1 cellular context compared by ENCODE assay signal in the genomic region with DNA sequence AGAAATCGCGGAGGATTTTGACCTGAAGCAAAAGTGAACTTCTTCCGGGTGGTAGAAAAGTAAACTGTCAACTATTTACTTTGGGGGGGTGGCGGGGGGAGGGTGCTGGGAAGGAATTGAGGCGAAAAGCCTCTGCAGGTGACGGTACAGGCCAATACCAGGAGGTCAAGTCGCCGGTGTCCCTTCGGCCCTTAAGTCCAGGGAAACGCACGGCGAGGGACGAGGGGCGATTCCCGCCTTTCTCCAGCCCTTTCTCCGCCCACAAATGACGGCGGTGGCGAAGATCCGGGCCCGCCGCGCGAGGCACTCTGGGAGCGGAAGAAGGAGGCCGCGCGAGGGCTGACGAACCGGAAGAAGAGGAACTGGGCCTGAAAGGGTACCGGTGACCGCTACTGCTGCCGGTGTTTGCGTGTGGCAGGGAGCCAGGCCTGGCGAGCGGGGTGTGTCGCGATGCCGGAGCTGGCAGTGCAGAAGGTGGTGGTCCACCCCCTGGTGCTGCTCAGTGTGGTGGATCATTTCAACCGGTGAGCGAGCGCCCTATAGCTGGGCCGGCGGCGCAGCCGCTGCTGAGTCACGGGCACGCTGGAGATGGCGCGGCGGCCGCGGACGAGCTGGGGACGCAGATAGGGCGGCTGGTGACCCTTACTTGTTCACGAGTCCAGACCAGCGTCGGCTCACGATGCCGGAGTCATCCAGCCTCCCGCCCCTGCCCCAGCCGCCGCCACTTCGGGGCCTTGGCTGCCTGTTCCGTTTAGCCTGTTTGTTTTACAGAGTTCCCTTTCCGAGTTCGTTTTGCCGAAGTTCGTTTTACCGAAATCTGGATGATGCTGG.
TF ChIP-seq lines count a peak whose summit lies in the region.

A gene (plus strand): TSS at position 350 of the 831 bp plus-strand sequence. CDS start 101 bp downstream, at position 451.

TF ChIP-seq in GM12878, 131 proteins besides CTCF, POLR2A, EP300 and RAD21 (continued from another document and continues in another):
- TF ChIP-seq, protein P1, sequence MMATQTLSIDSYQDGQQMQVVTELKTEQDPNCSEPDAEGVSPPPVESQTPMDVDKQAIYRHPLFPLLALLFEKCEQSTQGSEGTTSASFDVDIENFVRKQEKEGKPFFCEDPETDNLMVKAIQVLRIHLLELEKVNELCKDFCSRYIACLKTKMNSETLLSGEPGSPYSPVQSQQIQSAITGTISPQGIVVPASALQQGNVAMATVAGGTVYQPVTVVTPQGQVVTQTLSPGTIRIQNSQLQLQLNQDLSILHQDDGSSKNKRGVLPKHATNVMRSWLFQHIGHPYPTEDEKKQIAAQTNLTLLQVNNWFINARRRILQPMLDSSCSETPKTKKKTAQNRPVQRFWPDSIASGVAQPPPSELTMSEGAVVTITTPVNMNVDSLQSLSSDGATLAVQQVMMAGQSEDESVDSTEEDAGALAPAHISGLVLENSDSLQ (IDR thresholded peaks at IDR 0.05) = peak; percentile 42; the same call in 1 of the 2 replicates
- TF ChIP-seq TAF1 (IDR thresholded peaks at IDR 0.05; ENCODE audit: borderline replicate concordance, low read depth, low read length) = peak; percentile 81; the same call in 1 of the 2 replicates
- no peak for TF ChIP-seq CEBPB (IDR thresholded peaks at IDR 0.05; ENCODE audit: borderline replicate concordance in 1 of 2, low read depth in 2 of 2, low read length in 2 of 2)
- no peak; the same call in 1 of the 2 replicates for TF ChIP-seq MTA3 (IDR thresholded peaks at IDR 0.05; ENCODE audit: borderline replicate concordance, low read length)
- no peak for TF ChIP-seq ESRRA (IDR thresholded peaks at IDR 0.05; ENCODE audit: low read length)
- peak; percentile 38; the same call in 1 of the 2 replicates for TF ChIP-seq YY1 (IDR thresholded peaks at IDR 0.05; ENCODE audit: low read depth, low read length)
- TF ChIP-seq ZNF207 (IDR thresholded peaks at IDR 0.05; ENCODE audit: borderline replicate concordance) = peak; percentile 57; the same call in 1 of the 2 replicates
- TF ChIP-seq RUNX3 (IDR thresholded peaks at IDR 0.05; ENCODE audit: low read length) = peak; percentile 51; the same call in 1 of the 2 replicates
- TF ChIP-seq, protein P2, sequence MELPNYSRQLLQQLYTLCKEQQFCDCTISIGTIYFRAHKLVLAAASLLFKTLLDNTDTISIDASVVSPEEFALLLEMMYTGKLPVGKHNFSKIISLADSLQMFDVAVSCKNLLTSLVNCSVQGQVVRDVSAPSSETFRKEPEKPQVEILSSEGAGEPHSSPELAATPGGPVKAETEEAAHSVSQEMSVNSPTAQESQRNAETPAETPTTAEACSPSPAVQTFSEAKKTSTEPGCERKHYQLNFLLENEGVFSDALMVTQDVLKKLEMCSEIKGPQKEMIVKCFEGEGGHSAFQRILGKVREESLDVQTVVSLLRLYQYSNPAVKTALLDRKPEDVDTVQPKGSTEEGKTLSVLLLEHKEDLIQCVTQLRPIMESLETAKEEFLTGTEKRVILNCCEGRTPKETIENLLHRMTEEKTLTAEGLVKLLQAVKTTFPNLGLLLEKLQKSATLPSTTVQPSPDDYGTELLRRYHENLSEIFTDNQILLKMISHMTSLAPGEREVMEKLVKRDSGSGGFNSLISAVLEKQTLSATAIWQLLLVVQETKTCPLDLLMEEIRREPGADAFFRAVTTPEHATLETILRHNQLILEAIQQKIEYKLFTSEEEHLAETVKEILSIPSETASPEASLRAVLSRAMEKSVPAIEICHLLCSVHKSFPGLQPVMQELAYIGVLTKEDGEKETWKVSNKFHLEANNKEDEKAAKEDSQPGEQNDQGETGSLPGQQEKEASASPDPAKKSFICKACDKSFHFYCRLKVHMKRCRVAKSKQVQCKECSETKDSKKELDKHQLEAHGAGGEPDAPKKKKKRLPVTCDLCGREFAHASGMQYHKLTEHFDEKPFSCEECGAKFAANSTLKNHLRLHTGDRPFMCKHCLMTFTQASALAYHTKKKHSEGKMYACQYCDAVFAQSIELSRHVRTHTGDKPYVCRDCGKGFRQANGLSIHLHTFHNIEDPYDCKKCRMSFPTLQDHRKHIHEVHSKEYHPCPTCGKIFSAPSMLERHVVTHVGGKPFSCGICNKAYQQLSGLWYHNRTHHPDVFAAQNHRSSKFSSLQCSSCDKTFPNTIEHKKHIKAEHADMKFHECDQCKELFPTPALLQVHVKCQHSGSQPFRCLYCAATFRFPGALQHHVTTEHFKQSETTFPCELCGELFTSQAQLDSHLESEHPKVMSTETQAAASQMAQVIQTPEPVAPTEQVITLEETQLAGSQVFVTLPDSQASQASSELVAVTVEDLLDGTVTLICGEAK (IDR thresholded peaks at IDR 0.05; ENCODE audit: borderline replicate concordance) = peak; percentile 93
- TF ChIP-seq IKZF1 (conservative IDR thresholded peaks at IDR 0.05) = peak; percentile 88
- peak; percentile 43 for TF ChIP-seq MYC (IDR thresholded peaks at IDR 0.05; ENCODE audit: insufficient read depth, insufficient read length, insufficient replicate concordance, low read length, severe bottlenecking)
- TF ChIP-seq, protein P3, sequence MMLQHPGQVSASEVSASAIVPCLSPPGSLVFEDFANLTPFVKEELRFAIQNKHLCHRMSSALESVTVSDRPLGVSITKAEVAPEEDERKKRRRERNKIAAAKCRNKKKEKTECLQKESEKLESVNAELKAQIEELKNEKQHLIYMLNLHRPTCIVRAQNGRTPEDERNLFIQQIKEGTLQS (IDR thresholded peaks at IDR 0.05; ENCODE audit: borderline replicate concordance, extremely low read depth, low read depth, low read length) = no peak
- no peak for TF ChIP-seq ASH2L (IDR thresholded peaks at IDR 0.05; ENCODE audit: borderline replicate concordance, low read depth)
- no peak for TF ChIP-seq JUND (IDR thresholded peaks at IDR 0.05; ENCODE audit: low read depth, low read length)
- TF ChIP-seq, protein P4, sequence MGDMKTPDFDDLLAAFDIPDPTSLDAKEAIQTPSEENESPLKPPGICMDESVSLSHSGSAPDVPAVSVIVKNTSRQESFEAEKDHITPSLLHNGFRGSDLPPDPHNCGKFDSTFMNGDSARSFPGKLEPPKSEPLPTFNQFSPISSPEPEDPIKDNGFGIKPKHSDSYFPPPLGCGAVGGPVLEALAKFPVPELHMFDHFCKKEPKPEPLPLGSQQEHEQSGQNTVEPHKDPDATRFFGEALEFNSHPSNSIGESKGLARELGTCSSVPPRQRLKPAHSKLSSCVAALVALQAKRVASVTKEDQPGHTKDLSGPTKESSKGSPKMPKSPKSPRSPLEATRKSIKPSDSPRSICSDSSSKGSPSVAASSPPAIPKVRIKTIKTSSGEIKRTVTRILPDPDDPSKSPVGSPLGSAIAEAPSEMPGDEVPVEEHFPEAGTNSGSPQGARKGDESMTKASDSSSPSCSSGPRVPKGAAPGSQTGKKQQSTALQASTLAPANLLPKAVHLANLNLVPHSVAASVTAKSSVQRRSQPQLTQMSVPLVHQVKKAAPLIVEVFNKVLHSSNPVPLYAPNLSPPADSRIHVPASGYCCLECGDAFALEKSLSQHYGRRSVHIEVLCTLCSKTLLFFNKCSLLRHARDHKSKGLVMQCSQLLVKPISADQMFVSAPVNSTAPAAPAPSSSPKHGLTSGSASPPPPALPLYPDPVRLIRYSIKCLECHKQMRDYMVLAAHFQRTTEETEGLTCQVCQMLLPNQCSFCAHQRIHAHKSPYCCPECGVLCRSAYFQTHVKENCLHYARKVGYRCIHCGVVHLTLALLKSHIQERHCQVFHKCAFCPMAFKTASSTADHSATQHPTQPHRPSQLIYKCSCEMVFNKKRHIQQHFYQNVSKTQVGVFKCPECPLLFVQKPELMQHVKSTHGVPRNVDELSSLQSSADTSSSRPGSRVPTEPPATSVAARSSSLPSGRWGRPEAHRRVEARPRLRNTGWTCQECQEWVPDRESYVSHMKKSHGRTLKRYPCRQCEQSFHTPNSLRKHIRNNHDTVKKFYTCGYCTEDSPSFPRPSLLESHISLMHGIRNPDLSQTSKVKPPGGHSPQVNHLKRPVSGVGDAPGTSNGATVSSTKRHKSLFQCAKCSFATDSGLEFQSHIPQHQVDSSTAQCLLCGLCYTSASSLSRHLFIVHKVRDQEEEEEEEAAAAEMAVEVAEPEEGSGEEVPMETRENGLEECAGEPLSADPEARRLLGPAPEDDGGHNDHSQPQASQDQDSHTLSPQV (IDR thresholded peaks at IDR 0.05) = no peak
- no peak for TF ChIP-seq ZBED1 (IDR thresholded peaks at IDR 0.05; ENCODE audit: borderline replicate concordance)
- TF ChIP-seq FOXM1 (IDR thresholded peaks at IDR 0.05; ENCODE audit: low read depth, low read length) = no peak; the same call in 1 of the 2 replicates
- no peak for TF ChIP-seq SMC3 (IDR thresholded peaks at IDR 0.05; ENCODE audit: borderline replicate concordance, low read length)
- TF ChIP-seq EED (IDR thresholded peaks at IDR 0.05; ENCODE audit: low read depth) = no peak
- TF ChIP-seq, protein P5, sequence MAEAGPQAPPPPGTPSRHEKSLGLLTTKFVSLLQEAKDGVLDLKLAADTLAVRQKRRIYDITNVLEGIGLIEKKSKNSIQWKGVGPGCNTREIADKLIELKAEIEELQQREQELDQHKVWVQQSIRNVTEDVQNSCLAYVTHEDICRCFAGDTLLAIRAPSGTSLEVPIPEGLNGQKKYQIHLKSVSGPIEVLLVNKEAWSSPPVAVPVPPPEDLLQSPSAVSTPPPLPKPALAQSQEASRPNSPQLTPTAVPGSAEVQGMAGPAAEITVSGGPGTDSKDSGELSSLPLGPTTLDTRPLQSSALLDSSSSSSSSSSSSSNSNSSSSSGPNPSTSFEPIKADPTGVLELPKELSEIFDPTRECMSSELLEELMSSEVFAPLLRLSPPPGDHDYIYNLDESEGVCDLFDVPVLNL (IDR thresholded peaks at IDR 0.05; ENCODE audit: low read depth, low read length) = peak; percentile 69
- TF ChIP-seq SPI1 (IDR thresholded peaks at IDR 0.05; ENCODE audit: borderline replicate concordance, insufficient read depth, low read depth, low read length) = peak; percentile 72
- no peak for TF ChIP-seq MEF2A (IDR thresholded peaks at IDR 0.05; ENCODE audit: insufficient read depth, low read depth, low read length)
- 0 out of 2 replicates have a peak, but pooled peaks have one; percentile 42 for TF ChIP-seq SMARCA5 (IDR thresholded peaks at IDR 0.05)
- TF ChIP-seq, protein P6, sequence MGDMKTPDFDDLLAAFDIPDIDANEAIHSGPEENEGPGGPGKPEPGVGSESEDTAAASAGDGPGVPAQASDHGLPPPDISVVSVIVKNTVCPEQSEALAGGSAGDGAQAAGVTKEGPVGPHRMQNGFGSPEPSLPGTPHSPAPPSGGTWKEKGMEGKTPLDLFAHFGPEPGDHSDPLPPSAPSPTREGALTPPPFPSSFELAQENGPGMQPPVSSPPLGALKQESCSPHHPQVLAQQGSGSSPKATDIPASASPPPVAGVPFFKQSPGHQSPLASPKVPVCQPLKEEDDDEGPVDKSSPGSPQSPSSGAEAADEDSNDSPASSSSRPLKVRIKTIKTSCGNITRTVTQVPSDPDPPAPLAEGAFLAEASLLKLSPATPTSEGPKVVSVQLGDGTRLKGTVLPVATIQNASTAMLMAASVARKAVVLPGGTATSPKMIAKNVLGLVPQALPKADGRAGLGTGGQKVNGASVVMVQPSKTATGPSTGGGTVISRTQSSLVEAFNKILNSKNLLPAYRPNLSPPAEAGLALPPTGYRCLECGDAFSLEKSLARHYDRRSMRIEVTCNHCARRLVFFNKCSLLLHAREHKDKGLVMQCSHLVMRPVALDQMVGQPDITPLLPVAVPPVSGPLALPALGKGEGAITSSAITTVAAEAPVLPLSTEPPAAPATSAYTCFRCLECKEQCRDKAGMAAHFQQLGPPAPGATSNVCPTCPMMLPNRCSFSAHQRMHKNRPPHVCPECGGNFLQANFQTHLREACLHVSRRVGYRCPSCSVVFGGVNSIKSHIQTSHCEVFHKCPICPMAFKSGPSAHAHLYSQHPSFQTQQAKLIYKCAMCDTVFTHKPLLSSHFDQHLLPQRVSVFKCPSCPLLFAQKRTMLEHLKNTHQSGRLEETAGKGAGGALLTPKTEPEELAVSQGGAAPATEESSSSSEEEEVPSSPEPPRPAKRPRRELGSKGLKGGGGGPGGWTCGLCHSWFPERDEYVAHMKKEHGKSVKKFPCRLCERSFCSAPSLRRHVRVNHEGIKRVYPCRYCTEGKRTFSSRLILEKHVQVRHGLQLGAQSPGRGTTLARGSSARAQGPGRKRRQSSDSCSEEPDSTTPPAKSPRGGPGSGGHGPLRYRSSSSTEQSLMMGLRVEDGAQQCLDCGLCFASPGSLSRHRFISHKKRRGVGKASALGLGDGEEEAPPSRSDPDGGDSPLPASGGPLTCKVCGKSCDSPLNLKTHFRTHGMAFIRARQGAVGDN (IDR thresholded peaks at IDR 0.05) = peak; percentile 86
- no peak for TF ChIP-seq NR2C2 (IDR thresholded peaks at IDR 0.05; ENCODE audit: borderline replicate concordance, control insufficient read depth, insufficient read length, low read depth)
- TF ChIP-seq, protein P7, sequence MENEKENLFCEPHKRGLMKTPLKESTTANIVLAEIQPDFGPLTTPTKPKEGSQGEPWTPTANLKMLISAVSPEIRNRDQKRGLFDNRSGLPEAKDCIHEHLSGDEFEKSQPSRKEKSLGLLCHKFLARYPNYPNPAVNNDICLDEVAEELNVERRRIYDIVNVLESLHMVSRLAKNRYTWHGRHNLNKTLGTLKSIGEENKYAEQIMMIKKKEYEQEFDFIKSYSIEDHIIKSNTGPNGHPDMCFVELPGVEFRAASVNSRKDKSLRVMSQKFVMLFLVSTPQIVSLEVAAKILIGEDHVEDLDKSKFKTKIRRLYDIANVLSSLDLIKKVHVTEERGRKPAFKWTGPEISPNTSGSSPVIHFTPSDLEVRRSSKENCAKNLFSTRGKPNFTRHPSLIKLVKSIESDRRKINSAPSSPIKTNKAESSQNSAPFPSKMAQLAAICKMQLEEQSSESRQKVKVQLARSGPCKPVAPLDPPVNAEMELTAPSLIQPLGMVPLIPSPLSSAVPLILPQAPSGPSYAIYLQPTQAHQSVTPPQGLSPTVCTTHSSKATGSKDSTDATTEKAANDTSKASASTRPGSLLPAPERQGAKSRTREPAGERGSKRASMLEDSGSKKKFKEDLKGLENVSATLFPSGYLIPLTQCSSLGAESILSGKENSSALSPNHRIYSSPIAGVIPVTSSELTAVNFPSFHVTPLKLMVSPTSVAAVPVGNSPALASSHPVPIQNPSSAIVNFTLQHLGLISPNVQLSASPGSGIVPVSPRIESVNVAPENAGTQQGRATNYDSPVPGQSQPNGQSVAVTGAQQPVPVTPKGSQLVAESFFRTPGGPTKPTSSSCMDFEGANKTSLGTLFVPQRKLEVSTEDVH (IDR thresholded peaks at IDR 0.05; ENCODE audit: low read depth, partially characterized antibody) = peak; percentile 96
- no peak for TF ChIP-seq YBX1 (IDR thresholded peaks at IDR 0.05)
- no peak for TF ChIP-seq HDAC2 (IDR thresholded peaks at IDR 0.05)
- no peak for TF ChIP-seq SREBF2 (IDR thresholded peaks at IDR 0.05; ENCODE audit: low read length)
- TF ChIP-seq, protein P8, sequence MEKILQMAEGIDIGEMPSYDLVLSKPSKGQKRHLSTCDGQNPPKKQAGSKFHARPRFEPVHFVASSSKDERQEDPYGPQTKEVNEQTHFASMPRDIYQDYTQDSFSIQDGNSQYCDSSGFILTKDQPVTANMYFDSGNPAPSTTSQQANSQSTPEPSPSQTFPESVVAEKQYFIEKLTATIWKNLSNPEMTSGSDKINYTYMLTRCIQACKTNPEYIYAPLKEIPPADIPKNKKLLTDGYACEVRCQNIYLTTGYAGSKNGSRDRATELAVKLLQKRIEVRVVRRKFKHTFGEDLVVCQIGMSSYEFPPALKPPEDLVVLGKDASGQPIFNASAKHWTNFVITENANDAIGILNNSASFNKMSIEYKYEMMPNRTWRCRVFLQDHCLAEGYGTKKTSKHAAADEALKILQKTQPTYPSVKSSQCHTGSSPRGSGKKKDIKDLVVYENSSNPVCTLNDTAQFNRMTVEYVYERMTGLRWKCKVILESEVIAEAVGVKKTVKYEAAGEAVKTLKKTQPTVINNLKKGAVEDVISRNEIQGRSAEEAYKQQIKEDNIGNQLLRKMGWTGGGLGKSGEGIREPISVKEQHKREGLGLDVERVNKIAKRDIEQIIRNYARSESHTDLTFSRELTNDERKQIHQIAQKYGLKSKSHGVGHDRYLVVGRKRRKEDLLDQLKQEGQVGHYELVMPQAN (conservative IDR thresholded peaks at IDR 0.05) = peak; percentile 81
- no peak for TF ChIP-seq KLF5 (IDR thresholded peaks at IDR 0.05; ENCODE audit: partially characterized antibody)
- peak; percentile 91 for TF ChIP-seq POLR2AphosphoS5 (IDR thresholded peaks at IDR 0.05; ENCODE audit: low read length)
- no peak; the same call in 1 of the 2 replicates for TF ChIP-seq SMAD5 (IDR thresholded peaks at IDR 0.05; ENCODE audit: low read depth)
